ENCODE assay signal across 8 cellular contexts in the genomic region with DNA sequence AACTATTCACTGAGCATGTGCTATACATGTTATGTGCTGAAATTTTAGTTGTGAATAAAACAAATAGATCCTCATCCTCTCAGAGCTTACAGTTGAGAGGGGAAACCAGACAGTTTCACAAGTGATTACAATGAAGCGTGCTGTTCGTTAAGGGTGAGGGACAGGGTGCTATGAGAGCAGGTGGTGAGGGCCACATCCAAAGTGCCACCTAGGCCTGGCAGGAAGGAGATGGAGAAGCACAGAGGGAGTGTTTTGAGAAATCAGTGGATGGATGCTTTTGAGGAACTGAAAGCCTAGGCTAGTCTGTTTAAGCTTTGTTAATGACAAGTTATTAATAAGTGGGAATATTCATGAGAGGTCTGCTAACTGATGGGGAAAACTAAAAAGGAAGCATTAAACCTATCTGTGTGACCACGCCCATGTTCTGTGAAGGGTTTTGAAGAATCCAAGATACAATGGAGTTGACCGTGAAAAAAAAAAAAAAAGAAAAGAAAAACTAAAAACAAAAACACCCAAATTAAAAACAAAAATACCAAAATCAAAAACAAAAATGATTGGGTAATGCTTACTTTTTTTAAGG. TPM values are rescaled to one million over a fixed set of nuclear protein-coding genes. Genes with fewer than 3 reads are reported as not detected.
DNase-seq lines count a peak whose midpoint lies in the region; ATAC-seq, FAIRE-seq and TF ChIP-seq lines count a peak whose summit lies in the region.

No MANE protein-coding gene starts in this region.

- intact Hi-C loops in colonic mucosa (cut with DNase I), result loop anchor here (5.0 kb wide), 1 partner anchor 49 kb away; no protein-coding TSS in a partner anchor

- H3K36me3 ChIP-seq in colonic mucosa, result no peaks in the 10 kb centered on the region

- H3K4me3 ChIP-seq in colonic mucosa, result no peak overlapping the region

- H3K4me1 ChIP-seq in colonic mucosa, result no peaks in the 10 kb centered on the region

- FAIRE-seq in urothelium cell line (lab: Jason Lieb, UNC), result no peak

- H3K9me3 ChIP-seq in colonic mucosa, result no peaks in the 10 kb centered on the region

- H3K27me3 ChIP-seq in colonic mucosa, result no peaks in the 10 kb centered on the region

- H3K27ac ChIP-seq in colonic mucosa, result peak overlapping the region; percentile 42
- no peak overlapping the region for H3K27ac ChIP-seq in substantia nigra (ENCODE audit: low read depth, low read length, poor library complexity, severe bottlenecking)

- ATAC-seq in GM18520 (IDR thresholded peaks at IDR 0.05; ENCODE audit: unreplicated experiment) (peak; percentile 59), GM21576 (IDR thresholded peaks at IDR 0.05; ENCODE audit: unreplicated experiment) (peak; percentile 62), HG03558 (IDR thresholded peaks at IDR 0.05; ENCODE audit: extremely low read depth, unreplicated experiment) (peak; percentile 67)

- DNase-seq in colonic mucosa, result no peak
- no peak for DNase-seq in substantia nigra (lab: John Stamatoyannopoulos, UW)
- no peak for DNase-seq in HUDEP-2 (lab: John Stamatoyannopoulos, UW; ENCODE audit: unreplicated experiment in 76 of 76)
- DNase-seq in amniotic stem cell (lab: John Stamatoyannopoulos, UW), result no peak
- no peak for DNase-seq in urothelium cell line (ENCODE audit: low spot score)

- no peak overlapping the region for H3K9ac ChIP-seq in colonic mucosa (ENCODE audit: low read depth in 2 of 2, low read length in 2 of 2)

- no peak for TF ChIP-seq CTCF in colonic mucosa (IDR thresholded peaks at IDR 0.05)

RNA-seq across cellular contexts. Expression of gene MCTP2, which starts 7.3 kb away (rescaled TPM):
- total RNA-seq in colonic mucosa, result 10 to 100 TPM; 56.4 to 88.3 TPM
